In genomic region chr6:138785092-138785491, GRCh38 we compare ENCODE assay signal across 32 cellular contexts. TPM values are rescaled to one million over a fixed set of nuclear protein-coding genes. Genes with fewer than 3 reads are reported as not detected.
"Had no signal": no experiment of that assay in that cellular context is flagged by ENCODE, and none has a peak within 500 bp of the region (broad histone marks: within the 10 kb centered on the region; RNA-seq: fewer than 3 reads in every experiment).

No MANE protein-coding gene starts in this region.

- H3K9me3 ChIP-seq: SJCRH30 had no signal

- ATAC-seq: activated CD8-positive, alpha-beta memory T cell treated with anti-CD3 and anti-CD28 coated beads, Interleukin-2, amount 10 ng/mL, durations not matched to agents 7 days and 5 days; activated naive CD8-positive, alpha-beta T cell treated with anti-CD3 and anti-CD28 coated beads, Interleukin-2, amount 50 U/mL, for 24 hours had no signal

- H3K27ac ChIP-seq: KMS-11, PC-9, RWPE1, SJCRH30, SK-N-MC, WERI-Rb-1 had no signal

- H3K27me3 ChIP-seq: SJCRH30 had no signal

- DNase-seq: activated CD4-positive, alpha-beta memory T cell treated with anti-CD3 and anti-CD28 coated beads, Interleukin-2, amount 10 ng/mL, durations not matched to agents 7 days and 5 days; activated CD4-positive, alpha-beta T cell treated with anti-CD3 and anti-CD28 coated beads for 1 hour; activated CD4-positive, alpha-beta T cell treated with anti-CD3 and anti-CD28 coated beads for 48 hours; activated CD4-positive, CD25-positive, alpha-beta regulatory T cell; activated CD8-positive, alpha-beta memory T cell treated with anti-CD3 and anti-CD28 coated beads for 24 hours; activated CD8-positive, alpha-beta memory T cell treated with anti-CD3 and anti-CD28 coated beads, Interleukin-2, amount 10 ng/mL, durations not matched to agents 7 days and 5 days; activated CD8-positive, alpha-beta memory T cell treated with anti-CD3 and anti-CD28 coated beads, Interleukin-2, amount 50 U/mL, for 48 hours; activated effector memory CD4-positive, alpha-beta T cell treated with Interleukin-2 at 50 U/mL for 16 hours; activated naive CD4-positive, alpha-beta T cell treated with anti-CD3 and anti-CD28 coated beads, Interleukin-2, amount 10 ng/mL, durations not matched to agents 7 days and 5 days; activated naive CD8-positive, alpha-beta T cell treated with anti-CD3 and anti-CD28 coated beads, Interleukin-2, amount 50 U/mL, for 24 hours; activated T-cell treated with anti-CD3 and anti-CD28 coated beads, Interleukin-2, amount 50 U/mL, for 48 hours; central memory CD4-positive, alpha-beta T cell; NCI-H1092 treated with DMSO at 0.1 percent for 48 hours; NCI-H1417 treated with DMSO at 0.1 percent for 48 hours; NCI-H2029; NCI-H345; NCI-H524 treated with DMSO at 0.1 percent for 48 hours; NCI-H748 treated with DMSO at 0.1 percent for 48 hours; PC-9; SHP77; SJCRH30; T1000; WERI-Rb-1 had no signal

- H3K4me3 ChIP-seq: PC-9, SJCRH30, SK-N-MC had no signal

- H3K4me1 ChIP-seq: SJCRH30 had no signal

RNA-seq across cellular contexts. Expression of gene ECT2L, which starts 10.8 kb away (rescaled TPM):
- total RNA-seq: activated CD4-positive, alpha-beta memory T cell treated with anti-CD3 and anti-CD28 coated beads, Interleukin-2, amount 10 ng/mL, durations not matched to agents 7 days and 5 days; activated CD8-positive, alpha-beta memory T cell treated with anti-CD3 and anti-CD28 coated beads, Interleukin-2, amount 10 ng/mL, durations not matched to agents 7 days and 5 days; bronchial epithelial cell; M059J; NCI-H460; OCI-LY7; PC-9; SJCRH30; T-helper 1 cell treated with Interleukin-12 subunit alpha and Interleukin-12 subunit beta and Interleukin-4 antibody, amounts not matched to agents 30 ng/mL and 1 ng/mL, for 36 hours; T-helper 2 cell treated with Interferon-gamma antibody and Interleukin-4, amounts not matched to agents 100 ng/mL and 5 ng/mL, for 36 hours had no signal
